Comparison of ENCODE assay signal across 23 cellular contexts in genomic region chr3:62708642-62709041, GRCh38.
DNase-seq lines count a peak whose midpoint lies in the region; ATAC-seq and TF ChIP-seq lines count a peak whose summit lies in the region.
"Had no signal": no experiment of that assay in that cellular context is flagged by ENCODE, and none has a peak within 500 bp of the region (broad histone marks: within the 10 kb centered on the region; RNA-seq: fewer than 3 reads in every experiment).

No MANE protein-coding gene starts in this region.

- no peaks in the 10 kb centered on the region for H3K79me2 ChIP-seq in GM23338 (replicated peaks; ENCODE audit: insufficient read depth)
- H3K79me2 ChIP-seq in neural cell (replicated peaks; ENCODE audit: insufficient read depth, low read length), result no peaks in the 10 kb centered on the region

- H3K4me3 ChIP-seq in GM23338, result no peak overlapping the region
- H3K4me3 ChIP-seq in neural cell (ENCODE audit: low read length), result peak overlapping the region; percentile 6
- H3K4me3 ChIP-seq in Peyer's patch, result no peak overlapping the region
- H3K4me3 ChIP-seq: left ventricle myocardium inferior, MG63, tibial artery had no signal

- no peak overlapping the region for H3K27ac Mint-ChIP-seq in GM23338
- H3K27ac Mint-ChIP-seq: CD8-positive, alpha-beta memory T cell had no signal

- H3K27me3 ChIP-seq in GM23338 (ENCODE audit: insufficient read depth) (no peaks in the 10 kb centered on the region), foreskin keratinocyte (no peaks in the 10 kb centered on the region), neural cell (ENCODE audit: insufficient read depth, low read depth, low read length) (no peaks in the 10 kb centered on the region), Peyer's patch (no peaks in the 10 kb centered on the region)
- H3K27me3 ChIP-seq: MG63, tibial artery had no signal

- H3K36me3 ChIP-seq in GM23338 (ENCODE audit: insufficient read depth) (no peaks in the 10 kb centered on the region), neural cell (ENCODE audit: insufficient read depth, low read length) (no peaks in the 10 kb centered on the region), Peyer's patch (no peaks in the 10 kb centered on the region)
- H3K36me3 ChIP-seq: left ventricle myocardium inferior, MG63, tibial artery had no signal

- H3K4me1 Mint-ChIP-seq in GM23338, result peaks cover 40% of the 10 kb centered on the region
- H3K4me1 Mint-ChIP-seq: CD8-positive, alpha-beta memory T cell had no signal

- H3K9me2 ChIP-seq in GM23338 (ENCODE audit: insufficient read depth), result 0 out of 2 replicates have a peak, but pooled peaks cover 6% of the 10 kb centered on the region
- H3K9me2 ChIP-seq in neural cell (ENCODE audit: insufficient read depth, low read length), result no peaks in the 10 kb centered on the region

- H3K4me2 ChIP-seq in GM23338 (no peak overlapping the region), neural cell (ENCODE audit: low read length) (no peak overlapping the region)

- no peak for TF ChIP-seq CTCF in GM23338 (conservative IDR thresholded peaks at IDR 0.05; ENCODE audit: low read depth in 2 of 2)
- TF ChIP-seq CTCF in foreskin keratinocyte (conservative IDR thresholded peaks at IDR 0.05), result no peak
- no peak for TF ChIP-seq CTCF in neural cell (IDR thresholded peaks at IDR 0.05; ENCODE audit: poor library complexity, severe bottlenecking)
- TF ChIP-seq CTCF in Peyer's patch (IDR thresholded peaks at IDR 0.05), result no peak

- H3K9me3 ChIP-seq in neural cell (ENCODE audit: low read length) (no peaks in the 10 kb centered on the region), Peyer's patch (no peaks in the 10 kb centered on the region)
- H3K9me3 ChIP-seq: left ventricle myocardium inferior, MG63, tibial artery had no signal

- TF ChIP-seq RAD21 in neural cell (conservative IDR thresholded peaks at IDR 0.05), result no peak

- peaks cover 41% of the 10 kb centered on the region for H3K4me1 ChIP-seq in GM23338 (ENCODE audit: insufficient read depth)
- H3K4me1 ChIP-seq in foreskin keratinocyte, result no peaks in the 10 kb centered on the region
- H3K4me1 ChIP-seq in Peyer's patch, result no peaks in the 10 kb centered on the region

- H3K4me3 Mint-ChIP-seq in GM23338, result no peak overlapping the region

- TF ChIP-seq EP300 in neural cell (conservative IDR thresholded peaks at IDR 0.05; ENCODE audit: poor library complexity, severe bottlenecking), result no peak

- DNase-seq in GM23338 (ENCODE audit: low spot score) (peak; percentile 40), NCI-H524 treated with DMSO at 0.1 percent for 48 hours (lab: John Stamatoyannopoulos, UW) (peak; percentile 35), foreskin keratinocyte (no peak), superior temporal gyrus (ENCODE audit: extremely low spot score) (no peak), Peyer's patch (no peak)
- DNase-seq: activated CD4-positive, alpha-beta T cell treated with anti-CD3 and anti-CD28 coated beads, Interleukin-2, amount 50 U/mL, for 4 hours; activated gamma-delta T cell; amygdala; CD8-positive, alpha-beta memory T cell; central memory CD4-positive, alpha-beta T cell; left ventricle myocardium inferior; MG63; NCI-H187 treated with DMSO at 0.1 percent for 48 hours; NCI-H510A; right cardiac atrium; SIG-M5; stimulated activated naive CD4-positive, alpha-beta T cell; T-helper 1 cell; tibial artery had no signal

- no peak for TF ChIP-seq POLR2A in Peyer's patch (IDR thresholded peaks at IDR 0.05)

- peak; percentile 73 for ATAC-seq in GM23338
- ATAC-seq in foreskin keratinocyte, result peak; percentile 19
- ATAC-seq in GM19467 (IDR thresholded peaks at IDR 0.05; ENCODE audit: unreplicated experiment), result no peak
- ATAC-seq: esophagus mucosa, HepG2, right cardiac atrium had no signal

- H3K27ac ChIP-seq in GM23338 (ENCODE audit: low read depth) (peak overlapping the region; percentile 56; the same call in 1 of the 2 replicates), foreskin keratinocyte (no peak overlapping the region), neural cell (ENCODE audit: low read length) (no peak overlapping the region), Peyer's patch (peak overlapping the region in 1 of 4 donors; percentile 1)
- H3K27ac ChIP-seq: left ventricle myocardium inferior, tibial artery had no signal

- no peak overlapping the region for H3K9ac ChIP-seq in neural cell (ENCODE audit: low read length)

- no peaks in the 10 kb centered on the region for H3K36me3 Mint-ChIP-seq in GM23338 (ENCODE audit: low read depth)
- H3K36me3 Mint-ChIP-seq: CD8-positive, alpha-beta memory T cell had no signal

- H4K20me1 ChIP-seq in GM23338 (replicated peaks; ENCODE audit: insufficient read depth), result no peaks in the 10 kb centered on the region
- H4K20me1 ChIP-seq in neural cell (ENCODE audit: insufficient read depth), result no peaks in the 10 kb centered on the region

- H2AFZ ChIP-seq in GM23338 (peak overlapping the region; percentile 9; the same call in 1 of the 2 replicates), neural cell (ENCODE audit: low read depth, low read length) (no peak overlapping the region)

- H3K27me3 Mint-ChIP-seq in GM23338 (ENCODE audit: insufficient read depth, low read depth, poor library complexity), result no peaks in the 10 kb centered on the region
- H3K27me3 Mint-ChIP-seq: CD8-positive, alpha-beta memory T cell had no signal

- no peaks in the 10 kb centered on the region for H3K9me3 Mint-ChIP-seq in GM23338

- H3F3A ChIP-seq in GM23338 (replicated peaks; ENCODE audit: low read depth), result no peaks in the 10 kb centered on the region
- no peaks in the 10 kb centered on the region for H3F3A ChIP-seq in neural cell (ENCODE audit: insufficient read depth, low read length, poor library complexity, severe bottlenecking)

TF ChIP-seq in GM23338, 12 proteins besides CTCF, POLR2A, EP300 and RAD21:
- no peak for TF ChIP-seq ZNF331 (CRISPR knock-in tag; IDR thresholded peaks at IDR 0.05; ENCODE audit: low read depth)
- no peak for TF ChIP-seq ZNF114 (CRISPR knock-in tag; IDR thresholded peaks at IDR 0.05)
- no peak for TF ChIP-seq JUNB (IDR thresholded peaks at IDR 0.05; ENCODE audit: unreplicated experiment)
- no peak for TF ChIP-seq EZH2 (IDR thresholded peaks at IDR 0.05; ENCODE audit: low read depth, unreplicated experiment)
- TF ChIP-seq, protein P1, sequence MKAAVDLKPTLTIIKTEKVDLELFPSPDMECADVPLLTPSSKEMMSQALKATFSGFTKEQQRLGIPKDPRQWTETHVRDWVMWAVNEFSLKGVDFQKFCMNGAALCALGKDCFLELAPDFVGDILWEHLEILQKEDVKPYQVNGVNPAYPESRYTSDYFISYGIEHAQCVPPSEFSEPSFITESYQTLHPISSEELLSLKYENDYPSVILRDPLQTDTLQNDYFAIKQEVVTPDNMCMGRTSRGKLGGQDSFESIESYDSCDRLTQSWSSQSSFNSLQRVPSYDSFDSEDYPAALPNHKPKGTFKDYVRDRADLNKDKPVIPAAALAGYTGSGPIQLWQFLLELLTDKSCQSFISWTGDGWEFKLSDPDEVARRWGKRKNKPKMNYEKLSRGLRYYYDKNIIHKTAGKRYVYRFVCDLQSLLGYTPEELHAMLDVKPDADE (IDR thresholded peaks at IDR 0.05), result no peak
- no peak for TF ChIP-seq STAT1 (IDR thresholded peaks at IDR 0.05; ENCODE audit: unreplicated experiment)
- no peak for TF ChIP-seq POLR2AphosphoS5 (IDR thresholded peaks at IDR 0.05; ENCODE audit: low read depth)
- no peak for TF ChIP-seq NANOG (IDR thresholded peaks at IDR 0.05; ENCODE audit: borderline replicate concordance)
TF ChIP-seq in GM23338: peak in this region for 0.

TF ChIP-seq in neural cell, 6 proteins besides CTCF, POLR2A, EP300 and RAD21:
- TF ChIP-seq SMC3 (conservative IDR thresholded peaks at IDR 0.05; ENCODE audit: poor library complexity) (no peak), TAF1 (IDR thresholded peaks at IDR 0.05; ENCODE audit: low read depth) (no peak), MXI1 (conservative IDR thresholded peaks at IDR 0.05; ENCODE audit: poor library complexity, severe bottlenecking) (no peak), POLR2AphosphoS5 (IDR thresholded peaks at IDR 0.05) (no peak), EZH2 (IDR thresholded peaks at IDR 0.05; ENCODE audit: borderline replicate concordance, insufficient read depth, low read length, poor library complexity, severe bottlenecking) (no peak)
- TF ChIP-seq, protein P2, sequence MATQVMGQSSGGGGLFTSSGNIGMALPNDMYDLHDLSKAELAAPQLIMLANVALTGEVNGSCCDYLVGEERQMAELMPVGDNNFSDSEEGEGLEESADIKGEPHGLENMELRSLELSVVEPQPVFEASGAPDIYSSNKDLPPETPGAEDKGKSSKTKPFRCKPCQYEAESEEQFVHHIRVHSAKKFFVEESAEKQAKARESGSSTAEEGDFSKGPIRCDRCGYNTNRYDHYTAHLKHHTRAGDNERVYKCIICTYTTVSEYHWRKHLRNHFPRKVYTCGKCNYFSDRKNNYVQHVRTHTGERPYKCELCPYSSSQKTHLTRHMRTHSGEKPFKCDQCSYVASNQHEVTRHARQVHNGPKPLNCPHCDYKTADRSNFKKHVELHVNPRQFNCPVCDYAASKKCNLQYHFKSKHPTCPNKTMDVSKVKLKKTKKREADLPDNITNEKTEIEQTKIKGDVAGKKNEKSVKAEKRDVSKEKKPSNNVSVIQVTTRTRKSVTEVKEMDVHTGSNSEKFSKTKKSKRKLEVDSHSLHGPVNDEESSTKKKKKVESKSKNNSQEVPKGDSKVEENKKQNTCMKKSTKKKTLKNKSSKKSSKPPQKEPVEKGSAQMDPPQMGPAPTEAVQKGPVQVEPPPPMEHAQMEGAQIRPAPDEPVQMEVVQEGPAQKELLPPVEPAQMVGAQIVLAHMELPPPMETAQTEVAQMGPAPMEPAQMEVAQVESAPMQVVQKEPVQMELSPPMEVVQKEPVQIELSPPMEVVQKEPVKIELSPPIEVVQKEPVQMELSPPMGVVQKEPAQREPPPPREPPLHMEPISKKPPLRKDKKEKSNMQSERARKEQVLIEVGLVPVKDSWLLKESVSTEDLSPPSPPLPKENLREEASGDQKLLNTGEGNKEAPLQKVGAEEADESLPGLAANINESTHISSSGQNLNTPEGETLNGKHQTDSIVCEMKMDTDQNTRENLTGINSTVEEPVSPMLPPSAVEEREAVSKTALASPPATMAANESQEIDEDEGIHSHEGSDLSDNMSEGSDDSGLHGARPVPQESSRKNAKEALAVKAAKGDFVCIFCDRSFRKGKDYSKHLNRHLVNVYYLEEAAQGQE (IDR thresholded peaks at IDR 0.05; ENCODE audit: borderline replicate concordance), result no peak

Comparison
In these comparisons a context has a peak if more than half of its experiments do, and no peak if none do; other contexts are left out.
1. DNase-seq: peak in GM23338 (single experiment) and NCI-H524 treated with DMSO at 0.1 percent for 48 hours (single experiment); none in foreskin keratinocyte (0 of 2), superior temporal gyrus (single experiment) and Peyer's patch (0 of 3).